10 cellular contexts compared by ENCODE assay signal in the genomic region with DNA sequence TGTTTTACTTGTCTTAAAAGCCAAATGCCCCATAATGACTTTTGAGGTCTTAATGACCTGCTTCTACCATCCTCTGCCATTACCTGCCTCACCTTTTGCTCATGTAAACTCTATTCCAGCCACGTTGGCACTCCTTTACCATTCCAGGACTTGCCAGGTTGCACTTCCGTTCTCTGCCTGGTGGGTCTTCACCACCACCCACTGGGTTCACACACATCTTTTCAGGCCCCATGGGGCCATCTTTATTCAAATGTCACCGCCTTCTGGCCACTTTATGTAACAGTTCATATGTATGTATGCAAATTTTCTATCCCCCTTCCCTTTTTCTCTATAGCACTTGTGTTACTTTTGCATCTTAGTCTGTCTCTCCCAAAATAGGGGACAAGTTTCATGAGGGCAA. TPM values are rescaled to one million over a fixed set of nuclear protein-coding genes. Genes with fewer than 3 reads are reported as not detected.
DNase-seq lines count a peak whose midpoint lies in the region; ATAC-seq and TF ChIP-seq lines count a peak whose summit lies in the region.
"Had no signal": no experiment of that assay in that cellular context is flagged by ENCODE, and none has a peak within 500 bp of the region (broad histone marks: within the 10 kb centered on the region; RNA-seq: fewer than 3 reads in every experiment).

No MANE protein-coding gene starts in this region.

- H3K36me3 ChIP-seq in GM23338 (ENCODE audit: insufficient read depth), result peaks cover 88% of the 10 kb centered on the region
- H3K36me3 ChIP-seq in mesendoderm (ENCODE audit: control insufficient read depth, insufficient read depth, low read length), result peaks cover 25% of the 10 kb centered on the region

- H3K9me2 ChIP-seq in GM23338 (ENCODE audit: insufficient read depth), result no peaks in the 10 kb centered on the region

- H3K4me3 ChIP-seq in GM23338 (no peak overlapping the region), mesendoderm (ENCODE audit: low read length) (no peak overlapping the region), dorsolateral prefrontal cortex (no peak overlapping the region)

- no peak overlapping the region for H3K18ac ChIP-seq in mesendoderm (ENCODE audit: low read length)

- H3K56ac ChIP-seq in mesendoderm (ENCODE audit: low read length), result no peak overlapping the region

- H3K9me3 Mint-ChIP-seq in GM23338 (no peaks in the 10 kb centered on the region; the same call in 2 of the 3 replicates), WTC11 (no peaks in the 10 kb centered on the region)

- peaks cover 41% of the 10 kb centered on the region for H4K20me1 ChIP-seq in GM23338 (replicated peaks; ENCODE audit: insufficient read depth)

- peaks cover 5% of the 10 kb centered on the region; the same call in 1 of the 2 replicates for H3K79me2 ChIP-seq in GM23338 (replicated peaks; ENCODE audit: insufficient read depth)
- H3K79me2 ChIP-seq in mesendoderm (ENCODE audit: control insufficient read depth, insufficient read depth, low read length), result no peaks in the 10 kb centered on the region

- no peak overlapping the region for H3K4me3 Mint-ChIP-seq in GM23338
- no peak overlapping the region for H3K4me3 Mint-ChIP-seq in WTC11

- no peak overlapping the region for H2AFZ ChIP-seq in GM23338

- DNase-seq in DMS114 treated with DMSO at 0.1 percent for 48 hours (lab: John Stamatoyannopoulos, UW; ENCODE audit: unreplicated experiment) (peak; percentile 29), GM23338 (ENCODE audit: low spot score) (peak; percentile 26), WTC11 (ENCODE audit: low spot score) (no peak), mesendoderm (peak; percentile 50), dorsolateral prefrontal cortex (no peak), NCI-H510A treated with DMSO at 0.1 percent for 48 hours (lab: John Stamatoyannopoulos, UW) (no peak), nucleus accumbens (lab: John Stamatoyannopoulos, UW) (no peak)
- DNase-seq: caudate nucleus, NCI-H146 had no signal

- WGBS in mesendoderm (ENCODE audit: extremely low coverage, insufficient coverage, low lambda C conversion rate), result no CpG with 5 or more reads among the region's 3 CpGs

- POLR2A ChIA-PET in WTC11 (lab: Charles Lee), result no interaction called here

- H3K79me1 ChIP-seq in mesendoderm (ENCODE audit: low read length), result peaks cover 1% of the 10 kb centered on the region

- H2BK5ac ChIP-seq in mesendoderm (ENCODE audit: low read length), result no peak overlapping the region

- peak; percentile 54 for ATAC-seq in GM23338
- ATAC-seq in WTC11, result no peak
- ATAC-seq in GM19395 (IDR thresholded peaks at IDR 0.05; ENCODE audit: unreplicated experiment), result no peak

- H4K8ac ChIP-seq in mesendoderm (ENCODE audit: low read depth, low read length), result no peak overlapping the region

- no peak overlapping the region for H3K23ac ChIP-seq in mesendoderm (ENCODE audit: low read length)

- H2BK15ac ChIP-seq in mesendoderm (replicated peaks; ENCODE audit: low read depth), result no peak overlapping the region

- no peak overlapping the region for H3K4me2 ChIP-seq in GM23338
- no peak overlapping the region for H3K4me2 ChIP-seq in mesendoderm (ENCODE audit: low read length)

- H2AK5ac ChIP-seq in mesendoderm (ENCODE audit: low read length), result no peak overlapping the region

- no peak overlapping the region for H3K9ac ChIP-seq in mesendoderm (ENCODE audit: low read length)

- H3K27me3 ChIP-seq in GM23338 (ENCODE audit: insufficient read depth), result no peaks in the 10 kb centered on the region
- no peaks in the 10 kb centered on the region for H3K27me3 ChIP-seq in mesendoderm (ENCODE audit: insufficient read depth, low read length, poor library complexity)
- no peaks in the 10 kb centered on the region for H3K27me3 ChIP-seq in dorsolateral prefrontal cortex

- H3K4me1 ChIP-seq in GM23338 (ENCODE audit: insufficient read depth) (no peaks in the 10 kb centered on the region), mesendoderm (ENCODE audit: control insufficient read depth, low read depth, low read length) (no peaks in the 10 kb centered on the region)

- peaks cover 99% of the 10 kb centered on the region for H3K36me3 Mint-ChIP-seq in GM23338 (ENCODE audit: low read depth)
- H3K36me3 Mint-ChIP-seq in WTC11, result peaks cover 94% of the 10 kb centered on the region

- peaks cover 6% of the 10 kb centered on the region for H3K4me1 Mint-ChIP-seq in GM23338
- no peaks in the 10 kb centered on the region for H3K4me1 Mint-ChIP-seq in WTC11

- intact Hi-C loops in dorsolateral prefrontal cortex (cut with DNase I), result no loop called here

- H2BK120ac ChIP-seq in mesendoderm (ENCODE audit: low read depth, low read length), result no peak overlapping the region

- H3K4ac ChIP-seq in mesendoderm (ENCODE audit: low read depth, low read length), result no peak overlapping the region

- TF ChIP-seq CTCF in GM23338 (conservative IDR thresholded peaks at IDR 0.05; ENCODE audit: low read depth in 2 of 2) (peak in 1 of 2 experiments; percentile 28; a peak in 2 of 4 replicates), WTC11 (IDR thresholded peaks at IDR 0.05) (no peak), dorsolateral prefrontal cortex (IDR thresholded peaks at IDR 0.05 in 54 of 56, conservative IDR thresholded peaks at IDR 0.05 in 2 of 56; ENCODE audit: low read depth in 1 of 56, partially characterized antibody in 56 of 56) (peak in 1 of 56 donors; percentile 10)

- no peak overlapping the region for H4K5ac ChIP-seq in mesendoderm (ENCODE audit: low read length)

- H3K27ac Mint-ChIP-seq in GM23338 (0 out of 2 replicates have a peak overlapping the region, but pooled peaks have one; percentile 2), WTC11 (peak overlapping the region; percentile 6; the same call in 1 of the 2 replicates)

- peaks cover under 1% of the 10 kb centered on the region for H3K27me3 Mint-ChIP-seq in GM23338 (ENCODE audit: insufficient read depth, low read depth, poor library complexity)
- H3K27me3 Mint-ChIP-seq in WTC11 (ENCODE audit: low read depth), result no peaks in the 10 kb centered on the region

- 0 out of 2 replicates have a peak overlapping the region, but pooled peaks have one; percentile 15 for H3K27ac ChIP-seq in GM23338 (ENCODE audit: low read depth)
- no peak overlapping the region for H3K27ac ChIP-seq in mesendoderm (ENCODE audit: low read depth, low read length)
- peak overlapping the region in 7 of 59 donors; percentile 2 to 28 (median 12) for H3K27ac ChIP-seq in dorsolateral prefrontal cortex

- peaks cover 23% of the 10 kb centered on the region for H3F3A ChIP-seq in GM23338 (replicated peaks; ENCODE audit: low read depth)

- CTCF ChIA-PET in WTC11 (lab: Charles Lee), result interaction anchor here (1.7 kb wide), 1 partner anchor 93 kb away, joined by 4 read pairs; no protein-coding TSS in a partner anchor

TF ChIP-seq in GM23338, 12 proteins besides CTCF, POLR2A, EP300 and RAD21 (continues in another document):
- no peak for TF ChIP-seq ZNF114 (CRISPR knock-in tag; IDR thresholded peaks at IDR 0.05)

TF ChIP-seq in WTC11, 78 proteins besides CTCF, POLR2A, EP300 and RAD21 (continues in another document):
- TF ChIP-seq HMGA2 (CRISPR knock-in tag; IDR thresholded peaks at IDR 0.05) (no peak), RELA (CRISPR knock-in tag; IDR thresholded peaks at IDR 0.05; ENCODE audit: borderline replicate concordance) (no peak), SOX15 (CRISPR knock-in tag; IDR thresholded peaks at IDR 0.05) (no peak), ZNF671 (CRISPR knock-in tag; IDR thresholded peaks at IDR 0.05) (no peak), ZNF121 (CRISPR knock-in tag; IDR thresholded peaks at IDR 0.05) (no peak), NR1H2 (CRISPR knock-in tag; IDR thresholded peaks at IDR 0.05) (no peak), TEAD4 (CRISPR knock-in tag; IDR thresholded peaks at IDR 0.05) (no peak), ZNF425 (CRISPR knock-in tag; conservative IDR thresholded peaks at IDR 0.05) (no peak)
- TF ChIP-seq, protein P1, sequence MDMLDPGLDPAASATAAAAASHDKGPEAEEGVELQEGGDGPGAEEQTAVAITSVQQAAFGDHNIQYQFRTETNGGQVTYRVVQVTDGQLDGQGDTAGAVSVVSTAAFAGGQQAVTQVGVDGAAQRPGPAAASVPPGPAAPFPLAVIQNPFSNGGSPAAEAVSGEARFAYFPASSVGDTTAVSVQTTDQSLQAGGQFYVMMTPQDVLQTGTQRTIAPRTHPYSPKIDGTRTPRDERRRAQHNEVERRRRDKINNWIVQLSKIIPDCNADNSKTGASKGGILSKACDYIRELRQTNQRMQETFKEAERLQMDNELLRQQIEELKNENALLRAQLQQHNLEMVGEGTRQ (CRISPR knock-in tag; IDR thresholded peaks at IDR 0.05), result no peak
- TF ChIP-seq, protein P2, sequence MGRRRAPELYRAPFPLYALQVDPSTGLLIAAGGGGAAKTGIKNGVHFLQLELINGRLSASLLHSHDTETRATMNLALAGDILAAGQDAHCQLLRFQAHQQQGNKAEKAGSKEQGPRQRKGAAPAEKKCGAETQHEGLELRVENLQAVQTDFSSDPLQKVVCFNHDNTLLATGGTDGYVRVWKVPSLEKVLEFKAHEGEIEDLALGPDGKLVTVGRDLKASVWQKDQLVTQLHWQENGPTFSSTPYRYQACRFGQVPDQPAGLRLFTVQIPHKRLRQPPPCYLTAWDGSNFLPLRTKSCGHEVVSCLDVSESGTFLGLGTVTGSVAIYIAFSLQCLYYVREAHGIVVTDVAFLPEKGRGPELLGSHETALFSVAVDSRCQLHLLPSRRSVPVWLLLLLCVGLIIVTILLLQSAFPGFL (CRISPR knock-in tag; IDR thresholded peaks at IDR 0.05; ENCODE audit: borderline replicate concordance), result no peak

RNA-seq across cellular contexts. Expression of gene ATP2A2, which starts 57.7 kb away (rescaled TPM):
- total RNA-seq in GM23338 (2014; rRNA removed; shearing (Covaris generic)), result 201 and 225 TPM in 2 replicates
- polyA plus RNA-seq in GM23338 (2016; fragmentation: Nextera tagmentation; extraction: Ambion mirVana), result 44.2 and 47.2 TPM in 2 replicates
- total RNA-seq in WTC11 (2021) (216 to 239 TPM (median 216 TPM) in 3 replicates), dorsolateral prefrontal cortex (100 to 1,000 TPM; 198 to 558 (median 389) TPM)
- polyA plus RNA-seq in mesendoderm (2013, experiment 1 of 2), result 127 TPM
- polyA plus RNA-seq in mesendoderm (2013, experiment 2 of 2), result 126 TPM

Comparison
In these comparisons a context has a peak if more than half of its experiments do, and no peak if none do; other contexts are left out.
1. DNase-seq: peak in DMS114 treated with DMSO at 0.1 percent for 48 hours (single experiment), GM23338 (single experiment) and mesendoderm (single experiment); none in WTC11 (single experiment), dorsolateral prefrontal cortex (0 of 10), NCI-H510A treated with DMSO at 0.1 percent for 48 hours (single experiment) and nucleus accumbens (0 of 56).